ENCODE assay signal across 8 cellular contexts in the genomic region with DNA sequence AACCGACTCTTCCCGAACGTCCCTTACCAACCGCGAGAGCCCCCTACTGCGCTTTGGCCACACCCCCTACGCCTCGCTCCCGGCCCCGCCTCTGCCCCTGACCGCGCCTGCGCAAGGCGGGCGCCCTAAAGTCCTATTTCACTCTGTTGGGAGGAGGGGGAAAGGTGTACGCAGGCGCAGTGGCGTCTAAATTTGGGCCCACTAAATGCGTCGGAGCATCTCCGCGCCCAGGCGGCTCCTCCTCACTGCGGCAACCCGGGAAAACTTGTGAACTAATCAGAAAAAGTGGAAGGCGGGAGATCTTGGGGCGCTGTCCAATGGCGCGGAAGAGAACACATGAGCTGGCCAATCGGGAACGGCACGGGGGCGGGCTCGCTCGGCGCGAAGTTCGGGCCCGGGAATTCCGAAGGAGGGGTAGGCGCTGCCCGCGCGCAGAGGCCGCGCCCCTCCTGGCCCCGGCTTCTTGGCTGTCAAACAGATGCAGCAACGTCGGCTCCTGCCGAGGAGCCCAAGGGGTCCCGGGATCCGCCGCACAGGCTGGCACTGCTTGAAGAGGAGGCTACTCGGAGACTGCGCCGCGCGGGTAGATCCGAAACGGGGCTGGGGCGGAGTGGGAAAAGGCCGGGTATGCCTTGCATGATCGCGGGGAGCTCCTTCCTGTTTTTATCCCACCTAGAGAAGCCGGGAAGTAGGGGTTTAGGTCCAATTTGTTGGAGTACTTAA. TPM values are rescaled to one million over a fixed set of nuclear protein-coding genes. Genes with fewer than 3 reads are reported as not detected.
DNase-seq lines count a peak whose midpoint lies in the region; ATAC-seq, FAIRE-seq and TF ChIP-seq lines count a peak whose summit lies in the region.

Gene TCF19, plus strand, starts transcription at position 450 of the 723 bp plus-strand sequence. CDS start 881 bp downstream, outside the sequence.

- ATAC-seq in GM18505 (IDR thresholded peaks at IDR 0.05; ENCODE audit: unreplicated experiment) (peak; percentile 75), HG02970 (IDR thresholded peaks at IDR 0.05; ENCODE audit: low FRiP score, unreplicated experiment) (peak; percentile 89), left cardiac atrium (peak; percentile 98)

- peaks cover 5% of the 10 kb centered on the region for H3K4me1 ChIP-seq in prostate gland (replicated peaks)

- DNase-seq in NCI-H187 treated with DMSO at 0.1 percent for 48 hours (lab: John Stamatoyannopoulos, UW) = peak; percentile 91
- DNase-seq in T-helper 2 cell = peak; percentile 96 to 99 (median 99)
- peak; percentile 99 for DNase-seq in left cardiac atrium
- DNase-seq in prostate gland (ENCODE audit: low spot score) = peak; percentile 98
- DNase-seq in urothelium cell line (ENCODE audit: low spot score) = peak; percentile 99

- peak; percentile 94 for FAIRE-seq in urothelium cell line (lab: Jason Lieb, UNC)

- peak within 1 kb of the TSS; percentile 68 for H3K27ac ChIP-seq in angular gyrus (ENCODE audit: low read depth, low read length)
- H3K27ac ChIP-seq in prostate gland = peak within 1 kb of the TSS; percentile 80 to 86

- no peaks in the 10 kb centered on the region for H3K27me3 ChIP-seq in prostate gland (replicated peaks; ENCODE audit: insufficient read depth)

- intact Hi-C loops in left cardiac atrium (cut with DNase I) = no loop called here
- intact Hi-C loops in prostate gland (cut with DNase I) = loop anchor here (5.0 kb wide), 1 partner anchor 39 kb away; no protein-coding TSS in a partner anchor

- TF ChIP-seq POLR2A in GM18505 (IDR thresholded peaks at IDR 0.05; ENCODE audit: borderline replicate concordance, extremely low read depth, insufficient read depth, insufficient read length) (peak; percentile 54), prostate gland (IDR thresholded peaks at IDR 0.05) (peak; percentile 57)

- peak within 1 kb of the TSS; percentile 57 to 58 for H3K4me3 ChIP-seq in prostate gland

- TF ChIP-seq CTCF in prostate gland (IDR thresholded peaks at IDR 0.05) = no peak

- H3K36me3 ChIP-seq in prostate gland = no peaks in the 10 kb centered on the region

- no peaks in the 10 kb centered on the region for H3K9me3 ChIP-seq in prostate gland

- WGBS in prostate gland = under 1% methylated on average over 51 of the region's 65 CpGs

RNA-seq across cellular contexts. Expression of gene TCF19, which starts in this region (rescaled TPM):
- total RNA-seq in left cardiac atrium = 1 to 10 TPM; 2.2 to 8.3 TPM
- 10 to 100 TPM in 1 of 2 donors, 1 to 10 TPM in 1; 7.6 to 10.0 TPM for total RNA-seq in prostate gland

Comparison
In these comparisons a context has a peak if more than half of its experiments do, and no peak if none do; other contexts are left out.
1. Peak in every context shown above with its lines: DNase-seq, ATAC-seq, H3K4me3 ChIP-seq and H3K27ac ChIP-seq.